In genomic region chr4:48653217-48654014, GRCh38 we compare ENCODE assay signal across 1 cellular context.
TF ChIP-seq lines count a peak whose summit lies in the region.

No MANE protein-coding gene starts in this region.

TF ChIP-seq in H1, 55 proteins besides CTCF, POLR2A, EP300 and RAD21 (continued from another document):
- TF ChIP-seq, protein P1, sequence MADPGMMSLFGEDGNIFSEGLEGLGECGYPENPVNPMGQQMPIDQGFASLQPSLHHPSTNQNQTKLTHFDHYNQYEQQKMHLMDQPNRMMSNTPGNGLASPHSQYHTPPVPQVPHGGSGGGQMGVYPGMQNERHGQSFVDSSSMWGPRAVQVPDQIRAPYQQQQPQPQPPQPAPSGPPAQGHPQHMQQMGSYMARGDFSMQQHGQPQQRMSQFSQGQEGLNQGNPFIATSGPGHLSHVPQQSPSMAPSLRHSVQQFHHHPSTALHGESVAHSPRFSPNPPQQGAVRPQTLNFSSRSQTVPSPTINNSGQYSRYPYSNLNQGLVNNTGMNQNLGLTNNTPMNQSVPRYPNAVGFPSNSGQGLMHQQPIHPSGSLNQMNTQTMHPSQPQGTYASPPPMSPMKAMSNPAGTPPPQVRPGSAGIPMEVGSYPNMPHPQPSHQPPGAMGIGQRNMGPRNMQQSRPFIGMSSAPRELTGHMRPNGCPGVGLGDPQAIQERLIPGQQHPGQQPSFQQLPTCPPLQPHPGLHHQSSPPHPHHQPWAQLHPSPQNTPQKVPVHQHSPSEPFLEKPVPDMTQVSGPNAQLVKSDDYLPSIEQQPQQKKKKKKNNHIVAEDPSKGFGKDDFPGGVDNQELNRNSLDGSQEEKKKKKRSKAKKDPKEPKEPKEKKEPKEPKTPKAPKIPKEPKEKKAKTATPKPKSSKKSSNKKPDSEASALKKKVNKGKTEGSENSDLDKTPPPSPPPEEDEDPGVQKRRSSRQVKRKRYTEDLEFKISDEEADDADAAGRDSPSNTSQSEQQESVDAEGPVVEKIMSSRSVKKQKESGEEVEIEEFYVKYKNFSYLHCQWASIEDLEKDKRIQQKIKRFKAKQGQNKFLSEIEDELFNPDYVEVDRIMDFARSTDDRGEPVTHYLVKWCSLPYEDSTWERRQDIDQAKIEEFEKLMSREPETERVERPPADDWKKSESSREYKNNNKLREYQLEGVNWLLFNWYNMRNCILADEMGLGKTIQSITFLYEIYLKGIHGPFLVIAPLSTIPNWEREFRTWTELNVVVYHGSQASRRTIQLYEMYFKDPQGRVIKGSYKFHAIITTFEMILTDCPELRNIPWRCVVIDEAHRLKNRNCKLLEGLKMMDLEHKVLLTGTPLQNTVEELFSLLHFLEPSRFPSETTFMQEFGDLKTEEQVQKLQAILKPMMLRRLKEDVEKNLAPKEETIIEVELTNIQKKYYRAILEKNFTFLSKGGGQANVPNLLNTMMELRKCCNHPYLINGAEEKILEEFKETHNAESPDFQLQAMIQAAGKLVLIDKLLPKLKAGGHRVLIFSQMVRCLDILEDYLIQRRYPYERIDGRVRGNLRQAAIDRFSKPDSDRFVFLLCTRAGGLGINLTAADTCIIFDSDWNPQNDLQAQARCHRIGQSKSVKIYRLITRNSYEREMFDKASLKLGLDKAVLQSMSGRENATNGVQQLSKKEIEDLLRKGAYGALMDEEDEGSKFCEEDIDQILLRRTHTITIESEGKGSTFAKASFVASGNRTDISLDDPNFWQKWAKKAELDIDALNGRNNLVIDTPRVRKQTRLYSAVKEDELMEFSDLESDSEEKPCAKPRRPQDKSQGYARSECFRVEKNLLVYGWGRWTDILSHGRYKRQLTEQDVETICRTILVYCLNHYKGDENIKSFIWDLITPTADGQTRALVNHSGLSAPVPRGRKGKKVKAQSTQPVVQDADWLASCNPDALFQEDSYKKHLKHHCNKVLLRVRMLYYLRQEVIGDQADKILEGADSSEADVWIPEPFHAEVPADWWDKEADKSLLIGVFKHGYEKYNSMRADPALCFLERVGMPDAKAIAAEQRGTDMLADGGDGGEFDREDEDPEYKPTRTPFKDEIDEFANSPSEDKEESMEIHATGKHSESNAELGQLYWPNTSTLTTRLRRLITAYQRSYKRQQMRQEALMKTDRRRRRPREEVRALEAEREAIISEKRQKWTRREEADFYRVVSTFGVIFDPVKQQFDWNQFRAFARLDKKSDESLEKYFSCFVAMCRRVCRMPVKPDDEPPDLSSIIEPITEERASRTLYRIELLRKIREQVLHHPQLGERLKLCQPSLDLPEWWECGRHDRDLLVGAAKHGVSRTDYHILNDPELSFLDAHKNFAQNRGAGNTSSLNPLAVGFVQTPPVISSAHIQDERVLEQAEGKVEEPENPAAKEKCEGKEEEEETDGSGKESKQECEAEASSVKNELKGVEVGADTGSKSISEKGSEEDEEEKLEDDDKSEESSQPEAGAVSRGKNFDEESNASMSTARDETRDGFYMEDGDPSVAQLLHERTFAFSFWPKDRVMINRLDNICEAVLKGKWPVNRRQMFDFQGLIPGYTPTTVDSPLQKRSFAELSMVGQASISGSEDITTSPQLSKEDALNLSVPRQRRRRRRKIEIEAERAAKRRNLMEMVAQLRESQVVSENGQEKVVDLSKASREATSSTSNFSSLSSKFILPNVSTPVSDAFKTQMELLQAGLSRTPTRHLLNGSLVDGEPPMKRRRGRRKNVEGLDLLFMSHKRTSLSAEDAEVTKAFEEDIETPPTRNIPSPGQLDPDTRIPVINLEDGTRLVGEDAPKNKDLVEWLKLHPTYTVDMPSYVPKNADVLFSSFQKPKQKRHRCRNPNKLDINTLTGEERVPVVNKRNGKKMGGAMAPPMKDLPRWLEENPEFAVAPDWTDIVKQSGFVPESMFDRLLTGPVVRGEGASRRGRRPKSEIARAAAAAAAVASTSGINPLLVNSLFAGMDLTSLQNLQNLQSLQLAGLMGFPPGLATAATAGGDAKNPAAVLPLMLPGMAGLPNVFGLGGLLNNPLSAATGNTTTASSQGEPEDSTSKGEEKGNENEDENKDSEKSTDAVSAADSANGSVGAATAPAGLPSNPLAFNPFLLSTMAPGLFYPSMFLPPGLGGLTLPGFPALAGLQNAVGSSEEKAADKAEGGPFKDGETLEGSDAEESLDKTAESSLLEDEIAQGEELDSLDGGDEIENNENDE (IDR thresholded peaks at IDR 0.05; ENCODE audit: insufficient replicate concordance, low read length): no peak
- TF ChIP-seq HDAC6 (IDR thresholded peaks at IDR 0.05; ENCODE audit: low read depth, low read length): no peak
- no peak for TF ChIP-seq SP2 (IDR thresholded peaks at IDR 0.05; ENCODE audit: low read length)
